ENCODE assay signal across 8 cellular contexts in genomic region chr21:45075606-45076244, GRCh38. TPM values are rescaled to one million over a fixed set of nuclear protein-coding genes. Genes with fewer than 3 reads are reported as not detected.
DNase-seq lines count a peak whose midpoint lies in the region; ATAC-seq, FAIRE-seq and TF ChIP-seq lines count a peak whose summit lies in the region.

No MANE protein-coding gene starts in this region.

- H3K36me3 ChIP-seq in CD4-positive, alpha-beta memory T cell (ENCODE audit: insufficient read depth, low read length): no peaks in the 10 kb centered on the region
- H3K36me3 ChIP-seq in OCI-LY1 (ENCODE audit: insufficient read depth, low read length) (no peaks in the 10 kb centered on the region), H1 (ENCODE audit: control insufficient read depth in 2 of 4, insufficient read depth in 4 of 4, low read length in 3 of 4) (no peaks in the 10 kb centered on the region), neuron (ENCODE audit: insufficient read depth, low read length) (no peaks in the 10 kb centered on the region)

- H3K4me1 ChIP-seq in CD4-positive, alpha-beta memory T cell (ENCODE audit: insufficient read depth, low read length): peaks cover 59% of the 10 kb centered on the region
- H3K4me1 ChIP-seq in OCI-LY1 (ENCODE audit: insufficient read depth, low read length, severe bottlenecking) (peaks cover 10% of the 10 kb centered on the region), H1 (replicated peaks in 1 of 4; ENCODE audit: control insufficient read depth in 3 of 4, insufficient read depth in 4 of 4, low read length in 3 of 4) (peaks cover 0 to 7% (median 4%) of the 10 kb centered on the region in 4 experiments; a peak in 3 of 7 replicates), neuron (ENCODE audit: insufficient read depth, low read length) (peaks cover 5% of the 10 kb centered on the region)

- H4K5ac ChIP-seq in H1 (ENCODE audit: insufficient read length, low read depth, low read length): no peak overlapping the region

- no peak overlapping the region for H4K8ac ChIP-seq in H1 (ENCODE audit: extremely low read depth, insufficient read depth, low read length)

- CTCF ChIA-PET in CD4-positive, alpha-beta memory T cell (lab: Charles Lee; ENCODE audit: partially characterized antibody): interaction anchor here (0.7 to 6.2 kb wide), 5 partner anchors 16 to 148 kb away, joined by 3 to 65 read pairs (median 3); no protein-coding TSS in a partner anchor
- CTCF ChIA-PET in H1 (lab: Charles Lee; ENCODE audit: partially characterized antibody): interaction anchor here (0.6 to 1.6 kb wide), 5 partner anchors 14 to 776 kb away, joined by 3 to 8 read pairs (median 3); no protein-coding TSS in a partner anchor

- 54% methylated on average over 17 of the region's 17 CpGs; no CpG with 5 or more reads in 1 of the 2 experiments for WGBS in H1 (ENCODE audit: extremely low coverage in 1 of 2, insufficient coverage in 1 of 2, insufficient read length in 1 of 2, insufficient replicate concordance in 2 of 2, low coverage in 1 of 2, low lambda C conversion rate in 2 of 2, missing lambda C conversion rate in 1 of 2), 2 experiments

- DNase-seq in CD4-positive, alpha-beta memory T cell: no peak
- DNase-seq in H1 (ENCODE audit: low read depth in 1 of 2, low spot score in 2 of 2): no peak
- no peak for DNase-seq in NCI-H2107 treated with DMSO at 0.1 percent for 48 hours (lab: John Stamatoyannopoulos, UW; ENCODE audit: unreplicated experiment)
- no peak for DNase-seq in MV-4-11 (lab: John Stamatoyannopoulos, UW)
- no peak for DNase-seq in 8988T

- no peak overlapping the region for H3K23ac ChIP-seq in H1 (ENCODE audit: insufficient read length)

- no peak overlapping the region for H2BK120ac ChIP-seq in H1 (replicated peaks; ENCODE audit: low read depth, low read length)

- peaks cover 0 to 2% (median 0%) of the 10 kb centered on the region in 8 donors for H3K9me3 Mint-ChIP-seq in CD4-positive, alpha-beta memory T cell

- TF ChIP-seq POLR2A in H1 (IDR thresholded peaks at IDR 0.05; ENCODE audit: control extremely low read depth in 1 of 2, low read depth in 2 of 2, low read length in 2 of 2): no peak

- H2BK12ac ChIP-seq in H1 (ENCODE audit: low read depth, low read length): no peak overlapping the region

- TF ChIP-seq CTCF in OCI-LY1 (IDR thresholded peaks at IDR 0.05; ENCODE audit: low read length) (no peak), H1 (IDR thresholded peaks at IDR 0.05; ENCODE audit: control extremely low read depth in 1 of 3, insufficient read depth in 1 of 3, low read depth in 1 of 3, low read length in 3 of 3) (no peak)

- H3K4me2 ChIP-seq in OCI-LY1 (ENCODE audit: low read length) (0 out of 2 replicates have a peak overlapping the region, but pooled peaks have one; percentile 60), H1 (ENCODE audit: insufficient read depth in 1 of 2, low read depth in 2 of 2, low read length in 2 of 2) (peak overlapping the region; percentile 71 to 97)

- H3K14ac ChIP-seq in H1 (ENCODE audit: insufficient read length): no peak overlapping the region

- peak overlapping the region; percentile 89 to 94 (median 92) for H3K4me3 Mint-ChIP-seq in CD4-positive, alpha-beta memory T cell

- no peak overlapping the region for H2BK20ac ChIP-seq in H1 (ENCODE audit: low read length)

- TF ChIP-seq RAD21 in H1 (IDR thresholded peaks at IDR 0.05 in 1 of 2, conservative IDR thresholded peaks at IDR 0.05 in 1 of 2; ENCODE audit: low read depth in 2 of 2, low read length in 2 of 2): no peak

- H3K79me1 ChIP-seq in H1 (ENCODE audit: low read depth, low read length): no peaks in the 10 kb centered on the region

- H2AFZ ChIP-seq in OCI-LY1 (ENCODE audit: low read length) (no peak overlapping the region), H1 (ENCODE audit: low read length) (no peak overlapping the region), neuron (ENCODE audit: low read depth, low read length) (no peak overlapping the region)

- H4K20me1 ChIP-seq in OCI-LY1 (ENCODE audit: insufficient read depth, low read length): no peaks in the 10 kb centered on the region
- peaks cover 3 to 17% of the 10 kb centered on the region in 2 experiments for H4K20me1 ChIP-seq in H1 (replicated peaks in 1 of 2; ENCODE audit: control insufficient read depth in 1 of 2, insufficient read depth in 2 of 2, low read length in 2 of 2)

- H2BK5ac ChIP-seq in H1 (ENCODE audit: low read depth, low read length): no peak overlapping the region

- no peak for FAIRE-seq in H1 (lab: Jason Lieb, UNC)

- ATAC-seq in GM18511 (IDR thresholded peaks at IDR 0.05; ENCODE audit: unreplicated experiment): no peak

- H3K27me3 Mint-ChIP-seq in CD4-positive, alpha-beta memory T cell: no peaks in the 10 kb centered on the region

- H3K4me3 ChIP-seq in CD4-positive, alpha-beta memory T cell (ENCODE audit: low read length in 2 of 2): peak overlapping the region; percentile 18 to 50
- H3K4me3 ChIP-seq in OCI-LY1 (ENCODE audit: low read depth, low read length, poor library complexity, severe bottlenecking) (peak overlapping the region; percentile 49), H1 (ENCODE audit: extremely low read depth in 1 of 4, insufficient read depth in 2 of 4, low read depth in 3 of 4, low read length in 4 of 4) (peak overlapping the region; percentile 53 to 93 (median 80); a peak in 6 of 8 replicates), neuron (ENCODE audit: low read length) (peak overlapping the region; percentile 78)

- H3K9me3 ChIP-seq in CD4-positive, alpha-beta memory T cell (ENCODE audit: control insufficient read depth in 1 of 2, low read length in 2 of 2): no peaks in the 10 kb centered on the region
- H3K9me3 ChIP-seq in OCI-LY1 (ENCODE audit: low read length): no peaks in the 10 kb centered on the region
- H3K9me3 ChIP-seq in H1 (ENCODE audit: insufficient read depth in 2 of 2, low read depth in 1 of 2, low read length in 1 of 2): no peaks in the 10 kb centered on the region
- H3K9me3 ChIP-seq in neuron (ENCODE audit: low read length): no peaks in the 10 kb centered on the region

- peaks cover 48 to 61% (median 54%) of the 10 kb centered on the region in 4 donors for H3K4me1 Mint-ChIP-seq in CD4-positive, alpha-beta memory T cell

- H3K9ac ChIP-seq in OCI-LY1 (ENCODE audit: low read length) (no peak overlapping the region), H1 (replicated peaks in 1 of 4; ENCODE audit: extremely low read depth in 1 of 4, low read depth in 3 of 4, low read length in 3 of 4) (no peak overlapping the region)

- H2AK5ac ChIP-seq in H1 (ENCODE audit: low read depth, low read length): no peak overlapping the region

- no peaks in the 10 kb centered on the region for H3K27me3 ChIP-seq in CD4-positive, alpha-beta memory T cell (ENCODE audit: insufficient read depth, low read length)
- H3K27me3 ChIP-seq in OCI-LY1 (ENCODE audit: insufficient read depth, low read length): 0 out of 2 replicates have a peak, but pooled peaks cover 14% of the 10 kb centered on the region
- H3K27me3 ChIP-seq in H1 (replicated peaks in 1 of 4; ENCODE audit: control insufficient read depth in 3 of 4, extremely low read depth in 1 of 4, insufficient read depth in 3 of 4, low read length in 3 of 4): peaks cover 4 to 18% (median 14%) of the 10 kb centered on the region in 4 experiments; a peak in 6 of 7 replicates
- H3K27me3 ChIP-seq in neuron (ENCODE audit: insufficient read depth, low read length): peaks cover 10% of the 10 kb centered on the region

- H3K4ac ChIP-seq in H1 (replicated peaks; ENCODE audit: insufficient read length, low read depth, low read length): no peak overlapping the region

- no peak overlapping the region for H4K91ac ChIP-seq in H1 (replicated peaks; ENCODE audit: insufficient read length, low read length)

- no peaks in the 10 kb centered on the region for H3F3A ChIP-seq in OCI-LY1 (ENCODE audit: insufficient read depth, low read length)

- H3K56ac ChIP-seq in H1 (replicated peaks; ENCODE audit: insufficient read length, low read depth, low read length): no peak overlapping the region

- intact Hi-C loops in CD4-positive, alpha-beta memory T cell (cut with micrococcal nuclease): loop anchor here (1.0 to 10.0 kb wide), 2 partner anchors 53 to 271 kb away; partner anchors contain the start of gene UBE2G2

- no peak for TF ChIP-seq EP300 in H1 (IDR thresholded peaks at IDR 0.05; ENCODE audit: borderline replicate concordance in 1 of 2, low read depth in 2 of 2, low read length in 2 of 2)

- H3K23me2 ChIP-seq in H1 (ENCODE audit: low read depth, low read length): peaks cover 8% of the 10 kb centered on the region; the same call in 1 of the 2 replicates

- POLR2A ChIA-PET in CD4-positive, alpha-beta memory T cell (lab: Charles Lee; ENCODE audit: partially characterized antibody): interaction anchor here (0.8 to 1.0 kb wide), 2 partner anchors 10 to 418 kb away, joined by 3 read pairs; partner anchors contain the start of gene KRTAP12-3
- POLR2A ChIA-PET in H1 (lab: Charles Lee; ENCODE audit: partially characterized antibody): interaction anchor here (1.1 kb wide), 1 partner anchor 46 kb away, joined by 3 read pairs; no protein-coding TSS in a partner anchor

- H3K27ac Mint-ChIP-seq in CD4-positive, alpha-beta memory T cell: peak overlapping the region; percentile 78 to 94 (median 90)

- peak overlapping the region; percentile 54 for H3K27ac ChIP-seq in CD4-positive, alpha-beta memory T cell (ENCODE audit: low read depth, low read length)
- H3K27ac ChIP-seq in OCI-LY1 (ENCODE audit: low read depth, low read length, poor library complexity, severe bottlenecking) (no peak overlapping the region), H1 (ENCODE audit: low read depth, low read length) (no peak overlapping the region)

- no peak overlapping the region for H2BK15ac ChIP-seq in H1 (ENCODE audit: low read length)

- H3K36me3 Mint-ChIP-seq in CD4-positive, alpha-beta memory T cell: peaks cover 0 to 7% of the 10 kb centered on the region in 2 donors

- no peaks in the 10 kb centered on the region for H3K79me2 ChIP-seq in OCI-LY1 (ENCODE audit: insufficient read depth, low read length)
- H3K79me2 ChIP-seq in H1 (ENCODE audit: control insufficient read depth in 1 of 2, insufficient read depth in 2 of 2, low read length in 2 of 2): peaks cover 0 to 4% of the 10 kb centered on the region in 2 experiments; a peak in 1 of 4 replicates

- H3K9me2 ChIP-seq in OCI-LY1 (ENCODE audit: low read depth, low read length): no peaks in the 10 kb centered on the region

- H3K18ac ChIP-seq in H1 (ENCODE audit: extremely low read depth, low read length): no peak overlapping the region

TF ChIP-seq in H1, 55 proteins besides CTCF, POLR2A, EP300 and RAD21 (continues in another document):
- no peak for TF ChIP-seq SP2 (IDR thresholded peaks at IDR 0.05; ENCODE audit: low read length)

RNA-seq across cellular contexts. Expression of gene ADARB1, which starts 1.3 kb away (rescaled TPM):
- total RNA-seq in CD4-positive, alpha-beta memory T cell: 10 to 100 TPM; 49.7 to 50.0 TPM
- 10 to 100 TPM in 1 of 2 donors, 1 to 10 TPM in 1; 4.6 to 12.2 TPM for polyA plus RNA-seq in CD4-positive, alpha-beta memory T cell
- total RNA-seq in H1 (2021; fragmentation: NEBNext Ultra II Directional; extraction: Animal tissue kit (Norgen Biotek cat#: 25700)): 11.1 and 14.9 TPM in 2 replicates
- polyA plus RNA-seq in H1 (2011; rRNA removed): 4.6 and 4.7 TPM in 2 replicates
- polyA plus RNA-seq in H1 (2011; cell fraction: cytosol; rRNA removed): 6.0 TPM
- 12.2 TPM for polyA plus RNA-seq in H1 (2011; cell fraction: nucleus; rRNA removed)
- 6.4 to 8.1 TPM (median 7.4 TPM) in 4 replicates for polyA plus RNA-seq in H1 (2012, experiment 1 of 2)
- 2.9 TPM for polyA plus RNA-seq in H1 (2012, experiment 2 of 2)
- 4.8 TPM for polyA plus RNA-seq in H1 (2013, experiment 1 of 2)
- 4.6 TPM for polyA plus RNA-seq in H1 (2013, experiment 2 of 2)
- 10.8 and 12.8 TPM in 2 replicates for polyA minus RNA-seq in H1 (2011; rRNA and poly(A)+ RNA removed)
- polyA minus RNA-seq in H1 (2011; cell fraction: cytosol; rRNA and poly(A)+ RNA removed): 9.3 TPM
- polyA minus RNA-seq in H1 (2011; cell fraction: nucleus; rRNA and poly(A)+ RNA removed): 15.1 TPM
